Comparison of ENCODE assay signal across 2 cellular contexts in the genomic region with DNA sequence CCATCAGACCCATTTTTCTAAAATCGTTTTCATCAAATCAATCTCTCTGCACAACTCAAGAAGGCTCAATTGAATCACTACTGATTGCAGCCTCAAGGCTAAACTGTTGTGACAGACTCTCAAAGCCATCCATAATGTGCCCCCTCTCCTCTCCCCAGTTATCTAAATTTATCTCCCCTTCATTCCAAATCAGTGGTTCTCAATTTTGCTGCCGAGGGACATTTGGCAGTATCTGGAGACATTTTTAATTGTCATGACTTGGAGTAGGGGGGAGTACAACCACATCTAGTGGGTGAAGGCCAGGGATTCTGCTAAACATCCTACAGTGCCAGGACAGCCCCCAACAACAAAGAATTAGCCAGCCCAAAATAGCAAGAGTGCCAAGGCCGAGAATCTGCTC.
TF ChIP-seq lines count a peak whose summit lies in the region.

No MANE protein-coding gene starts in this region.

TF ChIP-seq in SK-N-SH, 30 proteins besides CTCF, POLR2A, EP300 and RAD21 (continued from another document):
- TF ChIP-seq, protein P1, sequence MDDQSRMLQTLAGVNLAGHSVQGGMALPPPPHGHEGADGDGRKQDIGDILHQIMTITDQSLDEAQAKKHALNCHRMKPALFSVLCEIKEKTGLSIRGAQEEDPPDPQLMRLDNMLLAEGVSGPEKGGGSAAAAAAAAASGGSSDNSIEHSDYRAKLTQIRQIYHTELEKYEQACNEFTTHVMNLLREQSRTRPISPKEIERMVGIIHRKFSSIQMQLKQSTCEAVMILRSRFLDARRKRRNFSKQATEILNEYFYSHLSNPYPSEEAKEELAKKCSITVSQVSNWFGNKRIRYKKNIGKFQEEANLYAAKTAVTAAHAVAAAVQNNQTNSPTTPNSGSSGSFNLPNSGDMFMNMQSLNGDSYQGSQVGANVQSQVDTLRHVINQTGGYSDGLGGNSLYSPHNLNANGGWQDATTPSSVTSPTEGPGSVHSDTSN (IDR thresholded peaks at IDR 0.05) = no peak
- no peak for TF ChIP-seq RXRA (IDR thresholded peaks at IDR 0.05; ENCODE audit: borderline replicate concordance, low read depth)
- no peak for TF ChIP-seq CHD2 (IDR thresholded peaks at IDR 0.05; ENCODE audit: low read length, partially characterized antibody)
- TF ChIP-seq MXI1 (IDR thresholded peaks at IDR 0.05; ENCODE audit: low read depth, low read length) = no peak
- TF ChIP-seq FOXM1 (IDR thresholded peaks at IDR 0.05; ENCODE audit: low read depth) = no peak
- TF ChIP-seq, protein P2, sequence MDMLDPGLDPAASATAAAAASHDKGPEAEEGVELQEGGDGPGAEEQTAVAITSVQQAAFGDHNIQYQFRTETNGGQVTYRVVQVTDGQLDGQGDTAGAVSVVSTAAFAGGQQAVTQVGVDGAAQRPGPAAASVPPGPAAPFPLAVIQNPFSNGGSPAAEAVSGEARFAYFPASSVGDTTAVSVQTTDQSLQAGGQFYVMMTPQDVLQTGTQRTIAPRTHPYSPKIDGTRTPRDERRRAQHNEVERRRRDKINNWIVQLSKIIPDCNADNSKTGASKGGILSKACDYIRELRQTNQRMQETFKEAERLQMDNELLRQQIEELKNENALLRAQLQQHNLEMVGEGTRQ (IDR thresholded peaks at IDR 0.05; ENCODE audit: borderline replicate concordance, low read depth, low read length) = no peak
- TF ChIP-seq FOSL2 (IDR thresholded peaks at IDR 0.05; ENCODE audit: borderline replicate concordance, low read depth) = no peak
- no peak for TF ChIP-seq ELF1 (IDR thresholded peaks at IDR 0.05)
- no peak for TF ChIP-seq NRF1 (IDR thresholded peaks at IDR 0.05; ENCODE audit: low read depth, low read length)
- TF ChIP-seq FOXJ3 (CRISPR knock-in tag; IDR thresholded peaks at IDR 0.05) = no peak
- TF ChIP-seq NFIC (IDR thresholded peaks at IDR 0.05; ENCODE audit: borderline replicate concordance) = no peak
- TF ChIP-seq EZH2phosphoT487 (IDR thresholded peaks at IDR 0.05; ENCODE audit: borderline replicate concordance, low read depth) = no peak
- no peak for TF ChIP-seq TCF12 (IDR thresholded peaks at IDR 0.05)
TF ChIP-seq in SK-N-SH: peak in this region for 2.

TF ChIP-seq in SK-N-SH treated with all-trans-retinoic acid at 6 μM for 48 hours, 23 proteins besides CTCF, POLR2A, EP300 and RAD21 (continued from another document):
- TF ChIP-seq, protein P3, sequence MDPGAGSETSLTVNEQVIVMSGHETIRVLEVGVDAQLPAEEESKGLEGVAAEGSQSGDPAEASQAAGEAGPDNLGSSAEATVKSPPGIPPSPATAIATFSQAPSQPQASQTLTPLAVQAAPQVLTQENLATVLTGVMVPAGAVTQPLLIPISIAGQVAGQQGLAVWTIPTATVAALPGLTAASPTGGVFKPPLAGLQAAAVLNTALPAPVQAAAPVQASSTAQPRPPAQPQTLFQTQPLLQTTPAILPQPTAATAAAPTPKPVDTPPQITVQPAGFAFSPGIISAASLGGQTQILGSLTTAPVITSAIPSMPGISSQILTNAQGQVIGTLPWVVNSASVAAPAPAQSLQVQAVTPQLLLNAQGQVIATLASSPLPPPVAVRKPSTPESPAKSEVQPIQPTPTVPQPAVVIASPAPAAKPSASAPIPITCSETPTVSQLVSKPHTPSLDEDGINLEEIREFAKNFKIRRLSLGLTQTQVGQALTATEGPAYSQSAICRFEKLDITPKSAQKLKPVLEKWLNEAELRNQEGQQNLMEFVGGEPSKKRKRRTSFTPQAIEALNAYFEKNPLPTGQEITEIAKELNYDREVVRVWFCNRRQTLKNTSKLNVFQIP (CRISPR knock-in tag; IDR thresholded peaks at IDR 0.05; ENCODE audit: borderline replicate concordance, low read depth) = no peak
- TF ChIP-seq, protein P4, sequence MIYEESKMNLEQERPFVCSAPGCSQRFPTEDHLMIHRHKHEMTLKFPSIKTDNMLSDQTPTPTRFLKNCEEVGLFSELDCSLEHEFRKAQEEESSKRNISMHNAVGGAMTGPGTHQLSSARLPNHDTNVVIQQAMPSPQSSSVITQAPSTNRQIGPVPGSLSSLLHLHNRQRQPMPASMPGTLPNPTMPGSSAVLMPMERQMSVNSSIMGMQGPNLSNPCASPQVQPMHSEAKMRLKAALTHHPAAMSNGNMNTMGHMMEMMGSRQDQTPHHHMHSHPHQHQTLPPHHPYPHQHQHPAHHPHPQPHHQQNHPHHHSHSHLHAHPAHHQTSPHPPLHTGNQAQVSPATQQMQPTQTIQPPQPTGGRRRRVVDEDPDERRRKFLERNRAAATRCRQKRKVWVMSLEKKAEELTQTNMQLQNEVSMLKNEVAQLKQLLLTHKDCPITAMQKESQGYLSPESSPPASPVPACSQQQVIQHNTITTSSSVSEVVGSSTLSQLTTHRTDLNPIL (CRISPR knock-in tag; IDR thresholded peaks at IDR 0.05; ENCODE audit: low read depth) = no peak
- TF ChIP-seq PPARA (CRISPR knock-in tag; IDR thresholded peaks at IDR 0.05; ENCODE audit: borderline replicate concordance) = no peak
- TF ChIP-seq, protein P5, sequence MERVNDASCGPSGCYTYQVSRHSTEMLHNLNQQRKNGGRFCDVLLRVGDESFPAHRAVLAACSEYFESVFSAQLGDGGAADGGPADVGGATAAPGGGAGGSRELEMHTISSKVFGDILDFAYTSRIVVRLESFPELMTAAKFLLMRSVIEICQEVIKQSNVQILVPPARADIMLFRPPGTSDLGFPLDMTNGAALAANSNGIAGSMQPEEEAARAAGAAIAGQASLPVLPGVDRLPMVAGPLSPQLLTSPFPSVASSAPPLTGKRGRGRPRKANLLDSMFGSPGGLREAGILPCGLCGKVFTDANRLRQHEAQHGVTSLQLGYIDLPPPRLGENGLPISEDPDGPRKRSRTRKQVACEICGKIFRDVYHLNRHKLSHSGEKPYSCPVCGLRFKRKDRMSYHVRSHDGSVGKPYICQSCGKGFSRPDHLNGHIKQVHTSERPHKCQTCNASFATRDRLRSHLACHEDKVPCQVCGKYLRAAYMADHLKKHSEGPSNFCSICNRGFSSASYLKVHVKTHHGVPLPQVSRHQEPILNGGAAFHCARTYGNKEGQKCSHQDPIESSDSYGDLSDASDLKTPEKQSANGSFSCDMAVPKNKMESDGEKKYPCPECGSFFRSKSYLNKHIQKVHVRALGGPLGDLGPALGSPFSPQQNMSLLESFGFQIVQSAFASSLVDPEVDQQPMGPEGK (CRISPR knock-in tag; IDR thresholded peaks at IDR 0.05; ENCODE audit: borderline replicate concordance) = no peak
- no peak for TF ChIP-seq BACH2 (CRISPR knock-in tag; IDR thresholded peaks at IDR 0.05; ENCODE audit: borderline replicate concordance)
- no peak for TF ChIP-seq ZNF70 (CRISPR knock-in tag; IDR thresholded peaks at IDR 0.05)
- no peak for TF ChIP-seq OSR1 (CRISPR knock-in tag; IDR thresholded peaks at IDR 0.05)
- no peak for TF ChIP-seq CSDC2 (CRISPR knock-in tag; IDR thresholded peaks at IDR 0.05)
- no peak for TF ChIP-seq SNAI2 (CRISPR knock-in tag; IDR thresholded peaks at IDR 0.05)
- TF ChIP-seq ARNTL (CRISPR knock-in tag; IDR thresholded peaks at IDR 0.05; ENCODE audit: borderline replicate concordance, low read depth) = no peak
- no peak for TF ChIP-seq ZNF565 (CRISPR knock-in tag; conservative IDR thresholded peaks at IDR 0.05; ENCODE audit: low read depth)
- TF ChIP-seq ZNF8 (CRISPR knock-in tag; IDR thresholded peaks at IDR 0.05) = no peak
- TF ChIP-seq ZFP3 (CRISPR knock-in tag; IDR thresholded peaks at IDR 0.05) = no peak
